ENCODE assay signal across 28 cellular contexts in genomic region chr6:44892579-44892978, GRCh38.
"Had no signal": no experiment of that assay in that cellular context is flagged by ENCODE, and none has a peak within 500 bp of the region (broad histone marks: within the 10 kb centered on the region; RNA-seq: fewer than 3 reads in every experiment).

No MANE protein-coding gene starts in this region.

- H3K27me3 Mint-ChIP-seq: naive B cell; stimulated activated memory B cell treated with anti-CD40 and anti-IgM and Interleukin-4, amounts not matched to agents 10 μg/mL and 1 μg/mL and 100 μg/mL, for 72 hours; stimulated activated naive CD8-positive, alpha-beta T cell treated with anti-CD3 and anti-CD28 coated beads, Interleukin-15, amount 100 ng/mL, for 72 hours had no signal

- H3K27ac Mint-ChIP-seq: mesothelial cell of epicardium; naive B cell; natural killer cell; nephron progenitor cell; neural progenitor cell; stimulated activated memory B cell treated with anti-CD40 and anti-IgM and Interleukin-4, amounts not matched to agents 10 μg/mL and 1 μg/mL and 100 μg/mL, for 72 hours; stimulated activated naive CD8-positive, alpha-beta T cell treated with anti-CD3 and anti-CD28 coated beads, Interleukin-15, amount 100 ng/mL, for 72 hours had no signal

- H3K4me1 Mint-ChIP-seq: mesothelial cell of epicardium; naive B cell; natural killer cell; nephron progenitor cell; neural progenitor cell; stimulated activated memory B cell treated with anti-CD40 and anti-IgM and Interleukin-4, amounts not matched to agents 10 μg/mL and 1 μg/mL and 100 μg/mL, for 72 hours; stimulated activated naive CD8-positive, alpha-beta T cell treated with anti-CD3 and anti-CD28 coated beads, Interleukin-15, amount 100 ng/mL, for 72 hours had no signal

- DNase-seq: islet precursor cell; mesendoderm; naive B cell; natural killer cell; nephron progenitor cell; occipital lobe; psoas muscle; right lobe of liver; stimulated activated CD4-positive, alpha-beta T cell treated with anti-CD3 and anti-CD28 coated beads, Interleukin-1b, Interleukin-23, amount 100 ng/mL, for 48 hours; stimulated activated CD4-positive, alpha-beta T cell treated with anti-CD3 and anti-CD28 coated beads, Interleukin-2, amount 100 ng/mL, for 48 hours; stimulated activated CD4-positive, alpha-beta T cell treated with anti-CD3 and anti-CD28 coated beads, Interleukin-4, amount 100 ng/mL, for 4 hours; stimulated activated CD8-positive, alpha-beta memory T cell treated with anti-CD3 and anti-CD28 coated beads, Interleukin-4, amount 100 ng/mL, for 48 hours; stimulated activated naive CD4-positive, alpha-beta T cell treated with Interleukin-2 at 50 U/mL for 16 hours; stimulated activated naive CD8-positive, alpha-beta T cell treated with anti-CD3 and anti-CD28 coated beads, Interleukin-15, amount 100 ng/mL, for 72 hours; substantia nigra; testis; thyroid gland; transverse colon; upper lobe of left lung had no signal

- H3K27ac ChIP-seq: neural progenitor cell, neutrophil, parathyroid adenoma, psoas muscle, right lobe of liver, testis, thyroid gland, transverse colon, upper lobe of left lung, vagina had no signal

- H3K9me3 ChIP-seq: neutrophil, right lobe of liver, testis, thyroid gland, transverse colon, upper lobe of left lung, vagina had no signal

- H3K36me3 Mint-ChIP-seq: naive B cell; natural killer cell; neural progenitor cell; stimulated activated memory B cell treated with anti-CD40 and anti-IgM and Interleukin-4, amounts not matched to agents 10 μg/mL and 1 μg/mL and 100 μg/mL, for 72 hours had no signal

- H3K27me3 ChIP-seq: neural progenitor cell, neutrophil, right lobe of liver, testis, thyroid gland, transverse colon, upper lobe of left lung, vagina had no signal

- H3K4me3 ChIP-seq: lung, neural progenitor cell, psoas muscle, right lobe of liver, smooth muscle cell, testis, thyroid gland, transverse colon, upper lobe of left lung, vagina had no signal

- H3K36me3 ChIP-seq: neural progenitor cell, neutrophil, right lobe of liver, thyroid gland, transverse colon, upper lobe of left lung, vagina had no signal

- H3K9me3 Mint-ChIP-seq: natural killer cell; stimulated activated memory B cell treated with anti-CD40 and anti-IgM and Interleukin-4, amounts not matched to agents 10 μg/mL and 1 μg/mL and 100 μg/mL, for 72 hours had no signal

- H3K4me3 Mint-ChIP-seq: mesothelial cell of epicardium; naive B cell; natural killer cell; nephron progenitor cell; neural progenitor cell; stimulated activated memory B cell treated with anti-CD40 and anti-IgM and Interleukin-4, amounts not matched to agents 10 μg/mL and 1 μg/mL and 100 μg/mL, for 72 hours; stimulated activated naive CD8-positive, alpha-beta T cell treated with anti-CD3 and anti-CD28 coated beads, Interleukin-15, amount 100 ng/mL, for 72 hours had no signal

- ATAC-seq: left lobe of liver; natural killer cell; psoas muscle; right lobe of liver; stimulated activated memory B cell treated with anti-CD40 and anti-IgM and Interleukin-4, amounts not matched to agents 10 μg/mL and 1 μg/mL and 100 μg/mL, for 72 hours; stimulated activated naive CD8-positive, alpha-beta T cell treated with anti-CD3 and anti-CD28 coated beads, Interleukin-15, amount 100 ng/mL, for 72 hours had no signal

- H3K4me1 ChIP-seq: neural progenitor cell, parathyroid adenoma, psoas muscle, right lobe of liver, testis, thyroid gland, transverse colon, upper lobe of left lung, vagina had no signal
